In the genomic region with DNA sequence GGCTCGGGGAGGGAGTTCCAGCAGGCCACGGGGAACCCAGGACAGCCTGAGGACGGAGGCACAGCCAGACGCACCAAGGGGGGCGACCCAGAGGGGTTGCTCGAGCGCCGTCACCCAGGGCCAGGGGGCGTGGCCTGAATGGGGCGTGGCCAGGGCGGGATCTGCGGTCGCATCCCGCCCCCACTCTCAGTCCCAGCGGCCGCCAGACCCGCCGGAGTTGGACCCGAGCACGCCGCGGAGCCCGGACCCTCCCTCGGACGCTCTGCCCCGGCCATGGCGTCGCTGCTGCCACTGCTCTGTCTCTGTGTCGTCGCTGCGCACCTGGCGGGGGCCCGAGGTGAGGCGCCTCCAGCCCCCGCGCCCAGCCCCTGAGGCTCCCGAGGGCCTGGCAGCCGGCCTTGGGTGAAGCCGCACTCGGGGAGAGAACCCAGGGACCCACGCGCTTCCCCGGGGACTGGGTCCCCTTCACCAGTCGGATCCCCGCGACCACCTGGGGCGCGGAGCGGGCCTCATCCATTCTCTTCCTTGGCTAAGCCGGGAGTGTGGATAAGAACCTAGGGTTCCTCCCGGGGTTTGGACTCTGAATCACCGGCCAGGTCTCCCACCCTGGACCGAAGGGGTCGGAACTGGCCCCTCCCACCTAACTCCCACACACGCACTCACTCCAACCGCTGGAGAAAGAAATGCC, we compare ENCODE assay signal across 8 cellular contexts. TPM values are rescaled to one million over a fixed set of nuclear protein-coding genes. Genes with fewer than 3 reads are reported as not detected.
DNase-seq lines count a peak whose midpoint lies in the region; ATAC-seq and TF ChIP-seq lines count a peak whose summit lies in the region.

A gene with protein sequence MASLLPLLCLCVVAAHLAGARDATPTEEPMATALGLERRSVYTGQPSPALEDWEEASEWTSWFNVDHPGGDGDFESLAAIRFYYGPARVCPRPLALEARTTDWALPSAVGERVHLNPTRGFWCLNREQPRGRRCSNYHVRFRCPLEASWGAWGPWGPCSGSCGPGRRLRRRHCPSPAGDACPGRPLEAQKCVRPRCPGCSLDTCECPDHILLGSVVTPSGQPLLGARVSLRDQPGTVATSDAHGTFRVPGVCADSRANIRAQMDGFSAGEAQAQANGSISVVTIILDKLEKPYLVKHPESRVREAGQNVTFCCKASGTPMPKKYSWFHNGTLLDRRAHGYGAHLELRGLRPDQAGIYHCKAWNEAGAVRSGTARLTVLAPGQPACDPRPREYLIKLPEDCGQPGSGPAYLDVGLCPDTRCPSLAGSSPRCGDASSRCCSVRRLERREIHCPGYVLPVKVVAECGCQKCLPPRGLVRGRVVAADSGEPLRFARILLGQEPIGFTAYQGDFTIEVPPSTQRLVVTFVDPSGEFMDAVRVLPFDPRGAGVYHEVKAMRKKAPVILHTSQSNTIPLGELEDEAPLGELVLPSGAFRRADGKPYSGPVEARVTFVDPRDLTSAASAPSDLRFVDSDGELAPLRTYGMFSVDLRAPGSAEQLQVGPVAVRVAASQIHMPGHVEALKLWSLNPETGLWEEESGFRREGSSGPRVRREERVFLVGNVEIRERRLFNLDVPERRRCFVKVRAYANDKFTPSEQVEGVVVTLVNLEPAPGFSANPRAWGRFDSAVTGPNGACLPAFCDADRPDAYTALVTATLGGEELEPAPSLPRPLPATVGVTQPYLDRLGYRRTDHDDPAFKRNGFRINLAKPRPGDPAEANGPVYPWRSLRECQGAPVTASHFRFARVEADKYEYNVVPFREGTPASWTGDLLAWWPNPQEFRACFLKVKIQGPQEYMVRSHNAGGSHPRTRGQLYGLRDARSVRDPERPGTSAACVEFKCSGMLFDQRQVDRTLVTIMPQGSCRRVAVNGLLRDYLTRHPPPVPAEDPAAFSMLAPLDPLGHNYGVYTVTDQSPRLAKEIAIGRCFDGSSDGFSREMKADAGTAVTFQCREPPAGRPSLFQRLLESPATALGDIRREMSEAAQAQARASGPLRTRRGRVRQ (plus strand): TSS at position 189 of the 688 bp plus-strand sequence. CDS start 85 bp downstream, at position 274.

- H3K4me1 Mint-ChIP-seq in naive thymus-derived CD8-positive, alpha-beta T cell = peaks cover 23 to 45% (median 38%) of the 10 kb centered on the region in 4 donors

- peaks cover 0 to 6% (median 0%) of the 10 kb centered on the region in 5 donors for H3K27me3 Mint-ChIP-seq in naive thymus-derived CD8-positive, alpha-beta T cell

- H3K4me3 Mint-ChIP-seq in naive thymus-derived CD8-positive, alpha-beta T cell = peak within 1 kb of the TSS; percentile 68 to 91 (median 74)

- H4K20me1 ChIP-seq in MM.1S (ENCODE audit: insufficient read depth, low read length) = no peaks in the 10 kb centered on the region

- no peak for TF ChIP-seq CTCF in GM10266 (IDR thresholded peaks at IDR 0.05; ENCODE audit: control insufficient read depth, insufficient read depth, low read depth, missing control alignments)
- no peak for TF ChIP-seq CTCF in coronary artery (IDR thresholded peaks at IDR 0.05)
- TF ChIP-seq CTCF in MM.1S (IDR thresholded peaks at IDR 0.05; ENCODE audit: low read length) = no peak

- peak; percentile 78 for DNase-seq in GM10266 (ENCODE audit: extremely low spot score)
- DNase-seq in NT2/D1 (ENCODE audit: low read depth, low spot score) = peak; percentile 52
- DNase-seq in coronary artery (ENCODE audit: low spot score) = no peak
- peak in 9 of 10 donors; percentile 27 to 78 (median 39) for DNase-seq in naive thymus-derived CD8-positive, alpha-beta T cell
- no peak for DNase-seq in MM.1S

- no peak within 1 kb of the TSS for H3K27ac ChIP-seq in coronary artery
- no peak within 1 kb of the TSS for H3K27ac ChIP-seq in MM.1S (ENCODE audit: low read length)

- H3K27ac Mint-ChIP-seq in naive thymus-derived CD8-positive, alpha-beta T cell = peak within 1 kb of the TSS in 9 of 10 donors; percentile 26 to 86 (median 62)

- peaks cover 15% of the 10 kb centered on the region for H3K36me3 ChIP-seq in NT2/D1 (ENCODE audit: insufficient read depth, insufficient read length, low read length)
- no peaks in the 10 kb centered on the region for H3K36me3 ChIP-seq in MM.1S (replicated peaks; ENCODE audit: insufficient read depth, low read length)

- H3K9ac ChIP-seq in NT2/D1 (ENCODE audit: insufficient read length, low read depth) (peak within 1 kb of the TSS; percentile 87), MM.1S (ENCODE audit: low read length) (no peak within 1 kb of the TSS)

- H3K36me3 Mint-ChIP-seq in naive thymus-derived CD8-positive, alpha-beta T cell = no peaks in the 10 kb centered on the region

- no peak within 1 kb of the TSS for H2AFZ ChIP-seq in MM.1S (ENCODE audit: low read length)

- POLR2A ChIA-PET in naive thymus-derived CD8-positive, alpha-beta T cell (lab: Charles Lee) = interaction anchor here (0.5 to 1.5 kb wide), 8 partner anchors 22 to 130 kb away, joined by 3 to 14 read pairs (median 4); a partner anchor contains a TSS

- H3F3A ChIP-seq in MM.1S (ENCODE audit: insufficient read depth, low read length) = no peaks in the 10 kb centered on the region

- no peaks in the 10 kb centered on the region for H3K9me3 Mint-ChIP-seq in naive thymus-derived CD8-positive, alpha-beta T cell

- H3K27me3 ChIP-seq in NT2/D1 (ENCODE audit: insufficient read depth, insufficient read length) (peaks cover 7% of the 10 kb centered on the region), MM.1S (replicated peaks; ENCODE audit: insufficient read depth, low read length) (no peaks in the 10 kb centered on the region; the same call in 1 of the 2 replicates)

- no peaks in the 10 kb centered on the region for H3K79me2 ChIP-seq in MM.1S (ENCODE audit: low read length)

- no peaks in the 10 kb centered on the region for H3K9me3 ChIP-seq in NT2/D1 (ENCODE audit: insufficient read depth, low read length)
- no peaks in the 10 kb centered on the region for H3K9me3 ChIP-seq in MM.1S (replicated peaks; ENCODE audit: insufficient read depth, low read length)

- H3K4me1 ChIP-seq in NT2/D1 (ENCODE audit: insufficient read depth, insufficient read length) (peaks cover 29% of the 10 kb centered on the region), MM.1S (ENCODE audit: low read length) (no peaks in the 10 kb centered on the region)

- H3K4me3 ChIP-seq in NT2/D1 (ENCODE audit: insufficient read length, low read depth) (peak within 1 kb of the TSS; percentile 66), coronary artery (peak within 1 kb of the TSS; percentile 65), MM.1S (ENCODE audit: low read length) (no peak within 1 kb of the TSS)

- no peaks in the 10 kb centered on the region for H3K9me2 ChIP-seq in MM.1S (replicated peaks; ENCODE audit: insufficient read depth, low read length)

- no peak within 1 kb of the TSS for H3K4me2 ChIP-seq in MM.1S (ENCODE audit: low read depth, low read length)

- ATAC-seq in naive thymus-derived CD8-positive, alpha-beta T cell = peak; percentile 34 to 47
- ATAC-seq in HG03457 (IDR thresholded peaks at IDR 0.05; ENCODE audit: unreplicated experiment) = no peak
- no peak for ATAC-seq in HG02870 (IDR thresholded peaks at IDR 0.05; ENCODE audit: unreplicated experiment)
- ATAC-seq in GM21515 (IDR thresholded peaks at IDR 0.05; ENCODE audit: unreplicated experiment) = no peak

RNA-seq across cellular contexts. Expression of the gene that starts here (rescaled TPM):
- under 1 TPM; 0.31 to 0.41 TPM for total RNA-seq in naive thymus-derived CD8-positive, alpha-beta T cell
- under 1 TPM in 2 of 3 donors, not detected in 1; 0.56 to 0.64 TPM for polyA plus RNA-seq in naive thymus-derived CD8-positive, alpha-beta T cell

Comparison
In these comparisons a context has a peak if more than half of its experiments do, and no peak if none do; other contexts are left out.
1. Peak in DNase-seq and ATAC-seq in naive thymus-derived CD8-positive, alpha-beta T cell; RNA of the gene not detected or under 1 TPM.
2. DNase-seq: peak in GM10266 (single experiment) and NT2/D1 (single experiment); none in coronary artery (single experiment) and MM.1S (single experiment).